Comparison of ENCODE assay signal across 28 cellular contexts in the genomic region with DNA sequence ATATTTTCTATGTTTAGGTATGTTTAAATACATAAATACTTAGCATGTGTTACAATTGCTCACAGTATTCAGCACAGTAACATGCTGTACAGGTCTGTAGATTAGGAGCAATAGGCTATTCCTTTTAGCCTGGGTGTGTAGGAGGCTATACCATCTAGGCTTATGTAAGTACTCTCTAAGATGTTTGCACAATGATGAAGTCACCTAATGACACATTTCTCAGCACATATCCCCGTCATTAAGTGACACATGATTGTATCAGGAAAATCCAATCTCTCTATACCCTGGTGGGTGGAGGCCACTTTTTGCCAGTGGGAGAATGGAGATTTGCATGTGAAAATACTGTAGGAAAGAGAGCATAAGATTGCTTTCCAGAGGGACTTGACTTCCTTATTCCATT. TPM values are rescaled to one million over a fixed set of nuclear protein-coding genes. Genes with fewer than 3 reads are reported as not detected.
DNase-seq lines count a peak whose midpoint lies in the region; ATAC-seq and TF ChIP-seq lines count a peak whose summit lies in the region.
"Had no signal": no experiment of that assay in that cellular context is flagged by ENCODE, and none has a peak within 500 bp of the region (broad histone marks: within the 10 kb centered on the region; RNA-seq: fewer than 3 reads in every experiment).

No MANE protein-coding gene starts in this region.

- H3K27me3 ChIP-seq in PC-3 (ENCODE audit: low read length) (no peaks in the 10 kb centered on the region), upper lobe of right lung (no peaks in the 10 kb centered on the region)
- H3K27me3 ChIP-seq: BLaER1, SJCRH30 had no signal

- H3K9me2 ChIP-seq in PC-3 (replicated peaks; ENCODE audit: low read length) = no peaks in the 10 kb centered on the region

- DNase-seq in DMS53 treated with DMSO at 0.1 percent for 48 hours (lab: John Stamatoyannopoulos, UW; ENCODE audit: unreplicated experiment) = peak; percentile 23
- peak; percentile 27 for DNase-seq in PC-3
- DNase-seq in epithelial cell of prostate (ENCODE audit: low read depth, low spot score) = peak; percentile 41
- no peak for DNase-seq in upper lobe of right lung
- DNase-seq in activated CD4-positive, alpha-beta memory T cell treated with anti-CD3 and anti-CD28 coated beads for 36 hours = no peak
- DNase-seq in NCI-H2081 treated with DMSO at 0.1 percent for 48 hours (lab: John Stamatoyannopoulos, UW) = no peak
- no peak for DNase-seq in NCI-H1092 (lab: John Stamatoyannopoulos, UW)
- DNase-seq: CD4-positive, alpha-beta T cell; DMS79; EL; GDM1; H9; HFFc6; KG1; MG63; NCI-H1092 treated with DMSO at 0.1 percent for 48 hours; NCI-H1436; NCI-H187; NCI-H2107; NCI-H524 treated with DMSO at 0.1 percent for 48 hours; NCI-H774; SJCRH30 had no signal

- H3K4me1 ChIP-seq in PC-3 (ENCODE audit: insufficient read depth, low read length) (no peaks in the 10 kb centered on the region), upper lobe of right lung (no peaks in the 10 kb centered on the region)
- H3K4me1 ChIP-seq: SJCRH30 had no signal

- H3K36me3 ChIP-seq in PC-3 (ENCODE audit: low read depth, low read length) = no peaks in the 10 kb centered on the region
- H3K36me3 ChIP-seq in upper lobe of right lung = no peaks in the 10 kb centered on the region
- H3K36me3 ChIP-seq: BLaER1, MG63, SJCRH30 had no signal

- H3K9me3 ChIP-seq in PC-3 (ENCODE audit: low read length) (no peaks in the 10 kb centered on the region), upper lobe of right lung (no peaks in the 10 kb centered on the region)
- H3K9me3 ChIP-seq: SJCRH30 had no signal

- ATAC-seq in PC-3 = no peak
- ATAC-seq in upper lobe of right lung = peak; percentile 46
- ATAC-seq: GM12878, GM23338, Right ventricle myocardium inferior, SK-N-SH treated with all-trans-retinoic acid at 6 μM for 48 hours had no signal

- no peak overlapping the region for H3K27ac Mint-ChIP-seq in activated CD4-positive, alpha-beta memory T cell treated with anti-CD3 and anti-CD28 coated beads for 36 hours
- H3K27ac Mint-ChIP-seq: CD4-positive, alpha-beta T cell; GM23338; H9; HFFc6 had no signal

- H2AFZ ChIP-seq in PC-3 (ENCODE audit: low read length) = no peak overlapping the region
- H2AFZ ChIP-seq: GM23338 had no signal

- TF ChIP-seq CTCF in PC-3 (conservative IDR thresholded peaks at IDR 0.05; ENCODE audit: low read depth, low read length) (no peak), upper lobe of right lung (IDR thresholded peaks at IDR 0.05) (no peak)

- CTCF ChIA-PET in PC-3 (lab: Charles Lee) = no interaction called here
- CTCF ChIA-PET in activated CD4-positive, alpha-beta memory T cell treated with anti-CD3 and anti-CD28 coated beads for 36 hours (lab: Charles Lee) = interaction anchor here (1.5 to 2.2 kb wide), 3 partner anchors 9 to 263 kb away, joined by 5 to 9 read pairs (median 8); no protein-coding TSS in a partner anchor

- H3K27ac ChIP-seq in PC-3 (ENCODE audit: low read length) (no peak overlapping the region), epithelial cell of prostate (peak overlapping the region; percentile 63), upper lobe of right lung (no peak overlapping the region)
- H3K27ac ChIP-seq: BLaER1, SJCRH30 had no signal

- H3K4me3 Mint-ChIP-seq in activated CD4-positive, alpha-beta memory T cell treated with anti-CD3 and anti-CD28 coated beads for 36 hours = no peak overlapping the region
- H3K4me3 Mint-ChIP-seq: CD4-positive, alpha-beta T cell; GM23338; H9; HFFc6 had no signal

- H4K20me1 ChIP-seq in PC-3 (ENCODE audit: low read length) = no peaks in the 10 kb centered on the region
- H4K20me1 ChIP-seq: BLaER1 had no signal

- H3K27me3 Mint-ChIP-seq in activated CD4-positive, alpha-beta memory T cell treated with anti-CD3 and anti-CD28 coated beads for 36 hours = peaks cover 25% of the 10 kb centered on the region

- H3K4me3 ChIP-seq in PC-3 (ENCODE audit: low read length) (no peak overlapping the region), upper lobe of right lung (no peak overlapping the region)
- H3K4me3 ChIP-seq: BLaER1, GM12878, GM23338, MG63, SJCRH30 had no signal

- H3F3A ChIP-seq in PC-3 (ENCODE audit: low read length, unreplicated experiment) = no peaks in the 10 kb centered on the region

- peaks cover 5% of the 10 kb centered on the region for H3K9me3 Mint-ChIP-seq in activated CD4-positive, alpha-beta memory T cell treated with anti-CD3 and anti-CD28 coated beads for 36 hours
- H3K9me3 Mint-ChIP-seq: CD4-positive, alpha-beta T cell; GM23338; HFFc6 had no signal

- no peak overlapping the region for H3K4me2 ChIP-seq in PC-3 (ENCODE audit: low read length)
- H3K4me2 ChIP-seq: BLaER1, GM23338 had no signal

- POLR2A ChIA-PET in PC-3 (lab: Charles Lee; ENCODE audit: unreplicated experiment) = no interaction called here
- POLR2A ChIA-PET in activated CD4-positive, alpha-beta memory T cell treated with anti-CD3 and anti-CD28 coated beads for 36 hours (lab: Charles Lee) = no interaction called here

- no peaks in the 10 kb centered on the region for H3K4me1 Mint-ChIP-seq in activated CD4-positive, alpha-beta memory T cell treated with anti-CD3 and anti-CD28 coated beads for 36 hours (ENCODE audit: low read depth)

- H3K79me2 ChIP-seq in PC-3 (ENCODE audit: low read length) = no peaks in the 10 kb centered on the region

- intact Hi-C loops in PC-3 (cut with micrococcal nuclease) = no loop called here
- intact Hi-C loops in upper lobe of right lung (cut with DNase I) = no loop called here
- intact Hi-C loops in activated CD4-positive, alpha-beta memory T cell treated with anti-CD3 and anti-CD28 coated beads for 36 hours (cut with micrococcal nuclease) = no loop called here

- H3K36me3 Mint-ChIP-seq in activated CD4-positive, alpha-beta memory T cell treated with anti-CD3 and anti-CD28 coated beads for 36 hours = no peaks in the 10 kb centered on the region

- H3K9ac ChIP-seq in PC-3 (ENCODE audit: low read length) = no peak overlapping the region
- H3K9ac ChIP-seq: BLaER1 had no signal

- no TSS peak for BruUV-seq in PC-3 (replicated peaks; lab: Mats Ljungman, UMichigan)

RNA-seq across cellular contexts. Expression of a gene that starts 5.5 kb away (rescaled TPM):
- total RNA-seq in PC-3 (2014; rRNA removed) = not detected in 2 replicates
- not detected for total RNA-seq in upper lobe of right lung
- total RNA-seq in activated CD4-positive, alpha-beta memory T cell treated with anti-CD3 and anti-CD28 coated beads for 36 hours = not detected
- total RNA-seq: CD4-positive, alpha-beta T cell; GM12878; GM23338; H9; HFFc6; Right ventricle myocardium inferior; RPMI7951; SJCRH30 had no signal

RNA-seq across cellular contexts. Expression of a gene that starts 14.4 kb away (rescaled TPM):
- total RNA-seq in PC-3 (2014; rRNA removed) = 131 and 159 TPM in 2 replicates
- 1,001 TPM for total RNA-seq in upper lobe of right lung
- 10 to 100 TPM; 61.3 to 63.9 TPM for total RNA-seq in activated CD4-positive, alpha-beta memory T cell treated with anti-CD3 and anti-CD28 coated beads for 36 hours

RNA-seq across cellular contexts. Expression of a gene that starts 43.9 kb away (rescaled TPM):
- total RNA-seq in PC-3 (2014; rRNA removed) (not detected in 2 replicates), upper lobe of right lung (not detected)
- total RNA-seq in activated CD4-positive, alpha-beta memory T cell treated with anti-CD3 and anti-CD28 coated beads for 36 hours = not detected
- total RNA-seq: CD4-positive, alpha-beta T cell; GM23338; H9; HFFc6; Right ventricle myocardium inferior; RPMI7951; SJCRH30 had no signal

Comparison
In these comparisons a context has a peak if more than half of its experiments do, and no peak if none do; other contexts are left out.
1. DNase-seq: peak in DMS53 treated with DMSO at 0.1 percent for 48 hours (single experiment), PC-3 (single experiment) and epithelial cell of prostate (single experiment); none in upper lobe of right lung (single experiment), activated CD4-positive, alpha-beta memory T cell treated with anti-CD3 and anti-CD28 coated beads for 36 hours (single experiment), NCI-H2081 treated with DMSO at 0.1 percent for 48 hours (single experiment) and NCI-H1092 (single experiment).